ENCODE assay signal across 7 cellular contexts in genomic region chr7:8261711-8262695, GRCh38. TPM values are rescaled to one million over a fixed set of nuclear protein-coding genes. Genes with fewer than 3 reads are reported as not detected.
DNase-seq lines count a peak whose midpoint lies in the region; ATAC-seq and TF ChIP-seq lines count a peak whose summit lies in the region.

ICA1 (minus strand) TSS chr7:8262167; CDS start chr7:8235926, 26,241 bp downstream.

- peak; percentile 45 for ATAC-seq in activated B cell treated with CpG ODN at 0.5 μM for 24 hours (ENCODE audit: low read depth)

- DNase-seq in GM10266 (ENCODE audit: extremely low spot score) (peak; percentile 47), HEK293T (ENCODE audit: extremely low spot score) (peak; percentile 77), NCI-H1694 treated with DMSO at 0.1 percent for 48 hours (lab: John Stamatoyannopoulos, UW) (peak; percentile 37), activated B cell treated with CpG ODN at 0.5 μM for 24 hours (peak; percentile 20), epithelial cell of proximal tubule (ENCODE audit: low read depth) (no peak), mesothelial cell of epicardium (ENCODE audit: low spot score in 2 of 2, unreplicated experiment in 2 of 2) (peak; percentile 40 to 68), substantia nigra (lab: John Stamatoyannopoulos, UW) (peak in 25 of 49 donors; percentile 2 to 84 (median 21))

- peak within 1 kb of the TSS; percentile 69 for H3K4me3 Mint-ChIP-seq in activated B cell treated with CpG ODN at 0.5 μM for 24 hours
- H3K4me3 Mint-ChIP-seq in mesothelial cell of epicardium, result peak within 1 kb of the TSS; percentile 73

- no peak for TF ChIP-seq CTCF in GM10266 (IDR thresholded peaks at IDR 0.05; ENCODE audit: control insufficient read depth, insufficient read depth, low read depth, missing control alignments)
- no peak for TF ChIP-seq CTCF in activated B cell treated with CpG ODN at 0.5 μM for 24 hours (IDR thresholded peaks at IDR 0.05)
- no peak for TF ChIP-seq CTCF in epithelial cell of proximal tubule (conservative IDR thresholded peaks at IDR 0.05; ENCODE audit: low read depth, low read length)
- no peak for TF ChIP-seq CTCF in mesothelial cell of epicardium (IDR thresholded peaks at IDR 0.05; ENCODE audit: unreplicated experiment)

- H3K4me3 ChIP-seq in epithelial cell of proximal tubule (ENCODE audit: low read depth, low read length), result peak within 1 kb of the TSS; percentile 81

- H3K4me1 Mint-ChIP-seq in activated B cell treated with CpG ODN at 0.5 μM for 24 hours, result peaks cover 9% of the 10 kb centered on the region
- H3K4me1 Mint-ChIP-seq in mesothelial cell of epicardium, result peaks cover 6% of the 10 kb centered on the region

- CTCF ChIA-PET in HEK293T (lab: Yijun Ruan, JAX) (interaction anchor here (1.3 kb wide), 1 partner anchor 34 kb away, joined by 3 read pairs; no protein-coding TSS in a partner anchor), activated B cell treated with CpG ODN at 0.5 μM for 24 hours (lab: Charles Lee) (no interaction called here)

- no peak within 1 kb of the TSS for H3K27ac ChIP-seq in substantia nigra (ENCODE audit: low read depth, low read length, poor library complexity, severe bottlenecking)

- H3K36me3 Mint-ChIP-seq in activated B cell treated with CpG ODN at 0.5 μM for 24 hours (ENCODE audit: low read depth) (no peaks in the 10 kb centered on the region), mesothelial cell of epicardium (no peaks in the 10 kb centered on the region)

- intact Hi-C loops in activated B cell treated with CpG ODN at 0.5 μM for 24 hours (cut with micrococcal nuclease), result no loop called here

- POLR2A ChIA-PET in HEK293T (lab: Yijun Ruan, JAX) (interaction anchor here (1.0 to 1.5 kb wide), 5 partner anchors 9 to 47 kb away, joined by 3 to 5 read pairs (median 4); no protein-coding TSS in a partner anchor), activated B cell treated with CpG ODN at 0.5 μM for 24 hours (lab: Charles Lee) (interaction anchor here (0.7 kb wide), 1 partner anchor 82 kb away, joined by 7 read pairs; no protein-coding TSS in a partner anchor)

- H3K27me3 Mint-ChIP-seq in activated B cell treated with CpG ODN at 0.5 μM for 24 hours (peaks cover 54% of the 10 kb centered on the region), mesothelial cell of epicardium (ENCODE audit: low read depth) (peaks cover 68% of the 10 kb centered on the region)

- H3K9me3 Mint-ChIP-seq in activated B cell treated with CpG ODN at 0.5 μM for 24 hours (peaks cover 5% of the 10 kb centered on the region), mesothelial cell of epicardium (peaks cover 7% of the 10 kb centered on the region)

- H3K27ac Mint-ChIP-seq in activated B cell treated with CpG ODN at 0.5 μM for 24 hours (no peak within 1 kb of the TSS), mesothelial cell of epicardium (no peak within 1 kb of the TSS)

TF ChIP-seq in HEK293T, 16 proteins besides CTCF, POLR2A, EP300 and RAD21:
- TF ChIP-seq L3MBTL2 (conservative IDR thresholded peaks at IDR 0.05) (peak; percentile 68), ARNT (IDR thresholded peaks at IDR 0.05) (no peak)

RNA-seq across cellular contexts. Expression of gene ICA1, which starts in this region (rescaled TPM):
- total RNA-seq in activated B cell treated with CpG ODN at 0.5 μM for 24 hours, result not detected in 2 replicates
- 9.6 and 30.3 TPM in 2 replicates for total RNA-seq in epithelial cell of proximal tubule
- 6.8 to 8.3 TPM (median 8.2 TPM) in 3 replicates for total RNA-seq in mesothelial cell of epicardium

Comparison
In these comparisons a context has a peak if more than half of its experiments do, and no peak if none do; other contexts are left out.
1. Peak in DNase-seq and ATAC-seq in activated B cell treated with CpG ODN at 0.5 μM for 24 hours; RNA of the gene not detected or under 1 TPM.